18 cellular contexts compared by ENCODE assay signal in genomic region chr2:140905078-140905781, GRCh38.
A peak's percentile ranks its signal among the peaks of the same experiment; 100 is the strongest.
DNase-seq lines count a peak whose midpoint lies in the region; ATAC-seq and TF ChIP-seq lines count a peak whose summit lies in the region.
"Had no signal": no experiment of that assay in that cellular context is flagged by ENCODE, and none has a peak within 500 bp of the region (broad histone marks: within the 10 kb centered on the region; RNA-seq: fewer than 3 reads in every experiment).

No MANE protein-coding gene starts in this region.

- H3K9ac ChIP-seq in HUES48 (ENCODE audit: low read depth, low read length), result no peak overlapping the region
- H3K9ac ChIP-seq in OCI-LY3 (ENCODE audit: low read length), result no peak overlapping the region
- no peak overlapping the region for H3K9ac ChIP-seq in iPS-20b (ENCODE audit: low read depth, low read length)
- no peak overlapping the region for H3K9ac ChIP-seq in neural cell (ENCODE audit: low read length)
- H3K9ac ChIP-seq: SK-N-SH had no signal

- peak overlapping the region; percentile 37 for H3K4me2 ChIP-seq in OCI-LY3 (ENCODE audit: low read length)
- H3K4me2 ChIP-seq in neural cell (ENCODE audit: low read length), result no peak overlapping the region
- H3K4me2 ChIP-seq: SK-N-SH had no signal

- H2AFZ ChIP-seq in OCI-LY3 (ENCODE audit: low read depth, low read length) (peak overlapping the region; percentile 59), neural cell (ENCODE audit: low read depth, low read length) (no peak overlapping the region)

- H3K4me3 ChIP-seq in HUES48 (ENCODE audit: low read depth, low read length) (no peak overlapping the region), OCI-LY3 (ENCODE audit: low read length) (no peak overlapping the region), iPS-20b (ENCODE audit: low read length) (peak overlapping the region; percentile 42), neural cell (ENCODE audit: low read length) (no peak overlapping the region)
- H3K4me3 ChIP-seq: Peyer's patch had no signal

- H3K27me3 ChIP-seq in HUES48 (ENCODE audit: control insufficient read depth, insufficient read depth, low read length), result peaks cover 18% of the 10 kb centered on the region
- H3K27me3 ChIP-seq in OCI-LY3 (ENCODE audit: low read depth, low read length), result no peaks in the 10 kb centered on the region
- peaks cover 9% of the 10 kb centered on the region for H3K27me3 ChIP-seq in iPS-20b (ENCODE audit: insufficient read depth, low read length)
- no peaks in the 10 kb centered on the region for H3K27me3 ChIP-seq in neural cell (ENCODE audit: insufficient read depth, low read depth, low read length)
- H3K27me3 ChIP-seq: Peyer's patch had no signal

- H3K27ac ChIP-seq in HUES48 (ENCODE audit: low read depth, low read length) (peak overlapping the region; percentile 37), OCI-LY3 (ENCODE audit: low read length) (no peak overlapping the region), iPS-20b (ENCODE audit: low read length) (no peak overlapping the region), neural cell (ENCODE audit: low read length) (peak overlapping the region; percentile 17)
- H3K27ac ChIP-seq: Peyer's patch had no signal

- no peak for TF ChIP-seq CTCF in OCI-LY3 (IDR thresholded peaks at IDR 0.05; ENCODE audit: low read depth, low read length)
- no peak for TF ChIP-seq CTCF in neural cell (IDR thresholded peaks at IDR 0.05; ENCODE audit: poor library complexity, severe bottlenecking)

- H4K20me1 ChIP-seq in OCI-LY3 (ENCODE audit: insufficient read depth, low read length), result no peaks in the 10 kb centered on the region
- H4K20me1 ChIP-seq in neural cell (ENCODE audit: insufficient read depth), result no peaks in the 10 kb centered on the region

- no peaks in the 10 kb centered on the region for H3K9me3 ChIP-seq in HUES48 (ENCODE audit: control insufficient read depth, insufficient read depth, low read length)
- no peaks in the 10 kb centered on the region for H3K9me3 ChIP-seq in OCI-LY3 (ENCODE audit: insufficient read depth, low read length)
- no peaks in the 10 kb centered on the region for H3K9me3 ChIP-seq in iPS-20b (ENCODE audit: insufficient read depth, low read depth, low read length)
- no peaks in the 10 kb centered on the region for H3K9me3 ChIP-seq in neural cell (ENCODE audit: low read length)
- H3K9me3 ChIP-seq: Caco-2, Peyer's patch, SK-N-SH had no signal

- H3F3A ChIP-seq in neural cell (ENCODE audit: insufficient read depth, low read length, poor library complexity, severe bottlenecking), result no peaks in the 10 kb centered on the region

- H3K36me3 ChIP-seq in HUES48 (ENCODE audit: control insufficient read depth, insufficient read depth, low read length) (no peaks in the 10 kb centered on the region), OCI-LY3 (replicated peaks; ENCODE audit: low read depth, low read length) (no peaks in the 10 kb centered on the region), iPS-20b (ENCODE audit: insufficient read depth, low read depth, low read length) (no peaks in the 10 kb centered on the region), neural cell (ENCODE audit: insufficient read depth, low read length) (no peaks in the 10 kb centered on the region)
- H3K36me3 ChIP-seq: Peyer's patch had no signal

- ATAC-seq in GM18498 (IDR thresholded peaks at IDR 0.05; ENCODE audit: unreplicated experiment) (no peak), left lobe of liver (no peak), HG03025 (IDR thresholded peaks at IDR 0.05; ENCODE audit: low FRiP score, unreplicated experiment) (no peak)
- ATAC-seq: Right ventricle myocardium inferior had no signal

- H3K4me1 ChIP-seq in HUES48 (ENCODE audit: control insufficient read depth, insufficient read depth, low read length) (peaks cover 15% of the 10 kb centered on the region), OCI-LY3 (ENCODE audit: low read length) (peaks cover 17% of the 10 kb centered on the region), iPS-20b (ENCODE audit: insufficient read depth, low read length) (peaks cover 11% of the 10 kb centered on the region; the same call in 1 of the 2 replicates)
- H3K4me1 ChIP-seq: Caco-2, Peyer's patch had no signal

- TF ChIP-seq RAD21 in neural cell (conservative IDR thresholded peaks at IDR 0.05), result no peak

- TF ChIP-seq EP300 in neural cell (conservative IDR thresholded peaks at IDR 0.05; ENCODE audit: poor library complexity, severe bottlenecking), result peak; percentile 17

- H3K9me2 ChIP-seq in neural cell (ENCODE audit: insufficient read depth, low read length), result no peaks in the 10 kb centered on the region
- H3K9me2 ChIP-seq: SK-N-SH had no signal

- H3K79me2 ChIP-seq in OCI-LY3 (ENCODE audit: low read length), result no peaks in the 10 kb centered on the region
- no peaks in the 10 kb centered on the region for H3K79me2 ChIP-seq in neural cell (replicated peaks; ENCODE audit: insufficient read depth, low read length)

- DNase-seq in left lobe of liver (ENCODE audit: low spot score) (no peak), globus pallidus (ENCODE audit: low spot score) (no peak)
- DNase-seq: Caco-2; CD4-positive, CD25-positive, alpha-beta regulatory T cell; DMS153; NCI-H1105; NCI-H1694 treated with DMSO at 0.1 percent for 48 hours; NCI-H2171; NCI-H748 treated with DMSO at 0.1 percent for 48 hours; Peyer's patch; SK-N-SH had no signal

TF ChIP-seq in neural cell, 6 proteins besides CTCF, POLR2A, EP300 and RAD21:
- TF ChIP-seq, protein P1, sequence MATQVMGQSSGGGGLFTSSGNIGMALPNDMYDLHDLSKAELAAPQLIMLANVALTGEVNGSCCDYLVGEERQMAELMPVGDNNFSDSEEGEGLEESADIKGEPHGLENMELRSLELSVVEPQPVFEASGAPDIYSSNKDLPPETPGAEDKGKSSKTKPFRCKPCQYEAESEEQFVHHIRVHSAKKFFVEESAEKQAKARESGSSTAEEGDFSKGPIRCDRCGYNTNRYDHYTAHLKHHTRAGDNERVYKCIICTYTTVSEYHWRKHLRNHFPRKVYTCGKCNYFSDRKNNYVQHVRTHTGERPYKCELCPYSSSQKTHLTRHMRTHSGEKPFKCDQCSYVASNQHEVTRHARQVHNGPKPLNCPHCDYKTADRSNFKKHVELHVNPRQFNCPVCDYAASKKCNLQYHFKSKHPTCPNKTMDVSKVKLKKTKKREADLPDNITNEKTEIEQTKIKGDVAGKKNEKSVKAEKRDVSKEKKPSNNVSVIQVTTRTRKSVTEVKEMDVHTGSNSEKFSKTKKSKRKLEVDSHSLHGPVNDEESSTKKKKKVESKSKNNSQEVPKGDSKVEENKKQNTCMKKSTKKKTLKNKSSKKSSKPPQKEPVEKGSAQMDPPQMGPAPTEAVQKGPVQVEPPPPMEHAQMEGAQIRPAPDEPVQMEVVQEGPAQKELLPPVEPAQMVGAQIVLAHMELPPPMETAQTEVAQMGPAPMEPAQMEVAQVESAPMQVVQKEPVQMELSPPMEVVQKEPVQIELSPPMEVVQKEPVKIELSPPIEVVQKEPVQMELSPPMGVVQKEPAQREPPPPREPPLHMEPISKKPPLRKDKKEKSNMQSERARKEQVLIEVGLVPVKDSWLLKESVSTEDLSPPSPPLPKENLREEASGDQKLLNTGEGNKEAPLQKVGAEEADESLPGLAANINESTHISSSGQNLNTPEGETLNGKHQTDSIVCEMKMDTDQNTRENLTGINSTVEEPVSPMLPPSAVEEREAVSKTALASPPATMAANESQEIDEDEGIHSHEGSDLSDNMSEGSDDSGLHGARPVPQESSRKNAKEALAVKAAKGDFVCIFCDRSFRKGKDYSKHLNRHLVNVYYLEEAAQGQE (IDR thresholded peaks at IDR 0.05; ENCODE audit: borderline replicate concordance), result peak; percentile 31
- TF ChIP-seq TAF1 (IDR thresholded peaks at IDR 0.05; ENCODE audit: low read depth) (no peak), MXI1 (conservative IDR thresholded peaks at IDR 0.05; ENCODE audit: poor library complexity, severe bottlenecking) (no peak), EZH2 (IDR thresholded peaks at IDR 0.05; ENCODE audit: borderline replicate concordance, insufficient read depth, low read length, poor library complexity, severe bottlenecking) (no peak), POLR2AphosphoS5 (IDR thresholded peaks at IDR 0.05) (peak; percentile 36)

Comparison
In these comparisons a context has a peak if more than half of its experiments do, and no peak if none do; other contexts are left out.
1. H3K27ac ChIP-seq: peak in HUES48 (single experiment) and neural cell (single experiment); none in OCI-LY3 (single experiment) and iPS-20b (single experiment).